16 cellular contexts compared by ENCODE assay signal in the genomic region with DNA sequence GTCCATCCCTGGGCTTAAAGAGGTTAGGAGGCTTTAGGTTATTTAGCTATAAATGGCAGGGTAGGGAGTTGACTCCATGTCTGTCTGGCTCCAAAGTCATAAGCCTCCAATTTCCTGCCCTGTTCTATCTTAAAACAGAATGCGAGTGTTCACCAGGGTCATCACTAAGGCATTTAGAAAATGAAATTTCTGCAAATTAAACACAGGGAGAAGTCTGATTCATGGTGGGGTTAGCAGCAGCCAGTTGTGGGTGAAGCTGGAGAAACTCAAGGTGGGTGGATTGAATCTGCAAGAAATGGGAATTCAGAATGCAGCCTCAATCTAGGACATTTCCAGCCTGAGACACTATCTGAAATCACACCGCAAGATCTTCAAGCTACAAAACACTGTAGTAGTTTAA. TPM values are rescaled to one million over a fixed set of nuclear protein-coding genes. Genes with fewer than 3 reads are reported as not detected.
DNase-seq lines count a peak whose midpoint lies in the region; ATAC-seq and TF ChIP-seq lines count a peak whose summit lies in the region.
"Had no signal": no experiment of that assay in that cellular context is flagged by ENCODE, and none has a peak within 500 bp of the region (broad histone marks: within the 10 kb centered on the region; RNA-seq: fewer than 3 reads in every experiment).

No MANE protein-coding gene starts in this region.

- in situ Hi-C loops in brain microvascular endothelial cell (cut with HindIII; ENCODE audit: low pct_ligation_motif_present, low sequenced_read_pairs) = no loop called here

- no peak overlapping the region for H3K4me3 ChIP-seq in brain microvascular endothelial cell (ENCODE audit: low read depth, low read length)
- H3K4me3 ChIP-seq in right lobe of liver = no peak overlapping the region
- H3K4me3 ChIP-seq: upper lobe of right lung had no signal

- peaks cover 33% of the 10 kb centered on the region for H3K36me3 Mint-ChIP-seq in HFFc6 (ENCODE audit: low read depth)

- peaks cover 89% of the 10 kb centered on the region for H3K4me1 Mint-ChIP-seq in HFFc6 (ENCODE audit: low read depth)
- H3K4me1 Mint-ChIP-seq: WTC11 had no signal

- H3K27me3 ChIP-seq in brain microvascular endothelial cell (replicated peaks) = no peaks in the 10 kb centered on the region
- no peaks in the 10 kb centered on the region for H3K27me3 ChIP-seq in right lobe of liver
- H3K27me3 ChIP-seq: neutrophil, upper lobe of right lung had no signal

- no peak for TF ChIP-seq CTCF in 22Rv1 (IDR thresholded peaks at IDR 0.05)
- TF ChIP-seq CTCF in HFFc6 (IDR thresholded peaks at IDR 0.05) = no peak
- TF ChIP-seq CTCF in brain microvascular endothelial cell (IDR thresholded peaks at IDR 0.05; ENCODE audit: low read depth, low read length, missing control alignments) = no peak
- no peak for TF ChIP-seq CTCF in right lobe of liver (IDR thresholded peaks at IDR 0.05)
- TF ChIP-seq CTCF in GM10248 (IDR thresholded peaks at IDR 0.05; ENCODE audit: control extremely low read depth, extremely low read depth, low read depth, missing control alignments) = no peak

- H3K9me3 ChIP-seq in right lobe of liver = no peaks in the 10 kb centered on the region
- H3K9me3 ChIP-seq: neutrophil, upper lobe of right lung had no signal

- peak overlapping the region; percentile 95 for H3K27ac Mint-ChIP-seq in HFFc6
- H3K27ac Mint-ChIP-seq: activated naive CD8-positive, alpha-beta T cell treated with anti-CD3 and anti-CD28 coated beads, Interleukin-2, amount 50 U/mL, for 24 hours; WTC11 had no signal

- TF ChIP-seq POLR2A in right lobe of liver (IDR thresholded peaks at IDR 0.05) = no peak

- H3K27ac ChIP-seq in 22Rv1 (peak overlapping the region; percentile 80), brain microvascular endothelial cell (no peak overlapping the region), right lobe of liver (peak overlapping the region in 2 of 3 donors; percentile 51 to 57)
- H3K27ac ChIP-seq: neutrophil, upper lobe of right lung had no signal

- peak; percentile 82 for DNase-seq in HFFc6
- DNase-seq in brain microvascular endothelial cell = peak; percentile 30
- no peak for DNase-seq in right lobe of liver
- no peak for DNase-seq in GM10248 (ENCODE audit: extremely low spot score)
- no peak for DNase-seq in activated effector memory CD4-positive, alpha-beta T cell treated with anti-CD3 and anti-CD28 coated beads, Interleukin-2, amount 50 U/mL, for 16 hours
- no peak for DNase-seq in NCI-H526 (lab: John Stamatoyannopoulos, UW)
- DNase-seq in GDM1 (lab: John Stamatoyannopoulos, UW) = no peak
- DNase-seq: activated naive CD8-positive, alpha-beta T cell treated with anti-CD3 and anti-CD28 coated beads, Interleukin-2, amount 50 U/mL, for 24 hours; AML-193; dermis blood vessel endothelial cell; glutamatergic neuron; NCI-H82; upper lobe of right lung had no signal

- POLR2A ChIA-PET in GM10248 (lab: Yijun Ruan, JAX) = no interaction called here

- H3K4me1 ChIP-seq in right lobe of liver = peaks cover 0 to 50% (median 14%) of the 10 kb centered on the region in 4 donors
- H3K4me1 ChIP-seq: upper lobe of right lung had no signal

- 72% methylated on average over 2 of the region's 2 CpGs for whole genome bisulfite sequencing in right lobe of liver (ENCODE audit: insufficient coverage, low coverage, low lambda C conversion rate, missing lambda C conversion rate)

- intact Hi-C loops in right lobe of liver (cut with DNase I) = no loop called here

- no peak for ATAC-seq in right lobe of liver
- ATAC-seq: activated naive CD8-positive, alpha-beta T cell treated with anti-CD3 and anti-CD28 coated beads, Interleukin-2, amount 50 U/mL, for 24 hours; upper lobe of right lung; WTC11 had no signal

- H3K9me3 Mint-ChIP-seq in HFFc6 = peaks cover 15% of the 10 kb centered on the region

- peaks cover 3% of the 10 kb centered on the region; the same call in 1 of the 2 replicates for H3K27me3 Mint-ChIP-seq in HFFc6 (ENCODE audit: insufficient read depth)

- no peaks in the 10 kb centered on the region for H3K36me3 ChIP-seq in brain microvascular endothelial cell (replicated peaks)
- H3K36me3 ChIP-seq in right lobe of liver = no peaks in the 10 kb centered on the region
- H3K36me3 ChIP-seq: neutrophil, upper lobe of right lung had no signal

- H3K4me3 Mint-ChIP-seq in HFFc6 = peak overlapping the region; percentile 68
- H3K4me3 Mint-ChIP-seq: activated naive CD8-positive, alpha-beta T cell treated with anti-CD3 and anti-CD28 coated beads, Interleukin-2, amount 50 U/mL, for 24 hours; WTC11 had no signal

- CTCF ChIA-PET in GM10248 (lab: Yijun Ruan, JAX) = interaction anchor here (1.2 to 1.4 kb wide), 2 partner anchors 11 to 15 kb away, joined by 3 read pairs; no protein-coding TSS in a partner anchor

RNA-seq across cellular contexts. Expression of gene C12orf75, which starts 13.0 kb away (rescaled TPM):
- total RNA-seq in HFFc6 (2021; fragmentation: NEBNext Ultra II Directional; extraction: Animal tissue kit (Norgen Biotek cat#: 25700)) = 1,000 to 10,000 TPM; 1,007 to 1,412 (median 1,300) TPM
- 1 to 10 TPM; 1.3 to 5.5 (median 2.7) TPM for total RNA-seq in right lobe of liver

Comparison
In these comparisons a context has a peak if more than half of its experiments do, and no peak if none do; other contexts are left out.
1. DNase-seq: peak in HFFc6 (single experiment) and brain microvascular endothelial cell (single experiment); none in right lobe of liver (0 of 3), GM10248 (single experiment), activated effector memory CD4-positive, alpha-beta T cell treated with anti-CD3 and anti-CD28 coated beads, Interleukin-2, amount 50 U/mL, for 16 hours (single experiment), NCI-H526 (0 of 2) and GDM1 (single experiment).
2. RNA of gene C12orf75, which starts 13.0 kb away (total RNA-seq): 1,007 to 1,412 TPM in HFFc6; 1.3 to 5.5 TPM in right lobe of liver; every median in the first group is over 100 times any median in the second.